8 cellular contexts compared by ENCODE assay signal in the genomic region with DNA sequence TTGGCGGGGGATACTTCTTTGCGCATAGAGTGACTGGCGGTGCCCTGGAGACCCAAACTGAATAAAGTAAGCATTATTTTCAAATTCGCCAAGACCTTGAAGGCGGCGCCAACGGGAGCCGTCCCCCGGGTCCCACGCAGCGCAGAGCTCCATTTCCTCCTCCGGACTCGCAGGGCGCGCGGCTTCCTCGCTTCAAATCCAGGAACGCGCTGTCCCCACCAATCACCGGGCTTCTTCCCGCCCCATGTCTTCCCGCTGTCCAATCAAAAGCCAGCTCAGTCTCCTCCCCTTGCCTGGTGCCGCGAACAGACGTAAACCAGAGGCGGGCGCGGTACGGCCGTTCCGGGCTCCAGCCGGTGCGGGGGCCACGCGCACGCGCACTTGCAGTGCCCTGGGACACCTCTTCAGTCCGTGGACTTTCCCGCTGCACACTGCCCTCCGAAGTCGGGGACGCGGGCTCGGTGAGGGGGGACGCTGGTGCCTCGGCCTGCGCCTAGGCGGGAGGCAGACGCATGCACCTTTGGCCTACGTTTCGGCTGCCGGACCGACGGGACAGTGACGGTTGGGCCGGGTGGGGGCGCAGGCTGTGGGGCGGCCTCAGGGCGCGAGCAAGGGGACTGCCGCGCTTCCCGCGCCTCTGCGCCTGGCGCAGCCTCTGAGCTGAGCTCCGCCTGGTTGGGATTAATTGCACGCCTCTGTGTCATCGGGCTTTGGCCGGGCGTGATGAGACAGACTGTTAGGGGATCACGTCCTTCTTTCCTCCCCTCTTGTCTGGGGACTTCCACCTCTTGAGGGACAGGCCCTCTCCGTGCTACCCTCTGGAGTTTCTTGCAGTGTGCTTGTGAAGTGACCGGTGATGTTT. TPM values are rescaled to one million over a fixed set of nuclear protein-coding genes. Genes with fewer than 3 reads are reported as not detected.
DNase-seq lines count a peak whose midpoint lies in the region; ATAC-seq, FAIRE-seq and TF ChIP-seq lines count a peak whose summit lies in the region.

A gene with protein sequence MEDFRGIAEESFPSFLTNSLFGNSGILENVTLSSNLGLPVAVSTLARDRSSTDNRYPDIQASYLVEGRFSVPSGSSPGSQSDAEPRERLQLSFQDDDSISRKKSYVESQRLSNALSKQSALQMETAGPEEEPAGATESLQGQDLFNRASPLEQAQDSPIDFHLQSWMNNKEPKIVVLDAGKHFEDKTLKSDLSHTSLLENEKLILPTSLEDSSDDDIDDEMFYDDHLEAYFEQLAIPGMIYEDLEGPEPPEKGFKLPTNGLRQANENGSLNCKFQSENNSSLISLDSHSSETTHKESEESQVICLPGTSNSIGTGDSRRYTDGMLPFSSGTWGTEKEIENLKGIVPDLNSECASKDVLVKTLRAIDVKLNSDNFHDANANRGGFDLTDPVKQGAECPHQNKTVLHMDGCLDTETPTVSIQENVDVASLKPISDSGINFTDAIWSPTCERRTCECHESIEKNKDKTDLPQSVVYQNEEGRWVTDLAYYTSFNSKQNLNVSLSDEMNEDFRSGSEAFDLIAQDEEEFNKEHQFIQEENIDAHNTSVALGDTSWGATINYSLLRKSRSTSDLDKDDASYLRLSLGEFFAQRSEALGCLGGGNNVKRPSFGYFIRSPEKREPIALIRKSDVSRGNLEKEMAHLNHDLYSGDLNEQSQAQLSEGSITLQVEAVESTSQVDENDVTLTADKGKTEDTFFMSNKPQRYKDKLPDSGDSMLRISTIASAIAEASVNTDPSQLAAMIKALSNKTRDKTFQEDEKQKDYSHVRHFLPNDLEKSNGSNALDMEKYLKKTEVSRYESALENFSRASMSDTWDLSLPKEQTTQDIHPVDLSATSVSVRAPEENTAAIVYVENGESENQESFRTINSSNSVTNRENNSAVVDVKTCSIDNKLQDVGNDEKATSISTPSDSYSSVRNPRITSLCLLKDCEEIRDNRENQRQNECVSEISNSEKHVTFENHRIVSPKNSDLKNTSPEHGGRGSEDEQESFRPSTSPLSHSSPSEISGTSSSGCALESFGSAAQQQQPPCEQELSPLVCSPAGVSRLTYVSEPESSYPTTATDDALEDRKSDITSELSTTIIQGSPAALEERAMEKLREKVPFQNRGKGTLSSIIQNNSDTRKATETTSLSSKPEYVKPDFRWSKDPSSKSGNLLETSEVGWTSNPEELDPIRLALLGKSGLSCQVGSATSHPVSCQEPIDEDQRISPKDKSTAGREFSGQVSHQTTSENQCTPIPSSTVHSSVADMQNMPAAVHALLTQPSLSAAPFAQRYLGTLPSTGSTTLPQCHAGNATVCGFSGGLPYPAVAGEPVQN (N-terminal part only) (plus strand): TSS at position 386 of the 862 bp plus-strand sequence. CDS start 8,063 bp downstream, outside the sequence.

- under 1% methylated on average over 74 of the region's 74 CpGs for WGBS in right cardiac atrium

- no peak for TF ChIP-seq CTCF in astrocyte (IDR thresholded peaks at IDR 0.05; ENCODE audit: insufficient read depth, low read depth, low read length)
- TF ChIP-seq CTCF in vagina (IDR thresholded peaks at IDR 0.05), result no peak

- ATAC-seq in GM18502 (IDR thresholded peaks at IDR 0.05; ENCODE audit: poor library complexity, unreplicated experiment), result peak; percentile 87
- peak; percentile 93 for ATAC-seq in HG02970 (IDR thresholded peaks at IDR 0.05; ENCODE audit: low FRiP score, unreplicated experiment)
- peak; percentile 100 for ATAC-seq in right cardiac atrium

- peak within 1 kb of the TSS; percentile 94 for H3K9ac ChIP-seq in astrocyte (ENCODE audit: low read length)

- TF ChIP-seq POLR2A in vagina (IDR thresholded peaks at IDR 0.05), result peak in 1 of 2 donors; percentile 11

- H3K27me3 ChIP-seq in astrocyte (ENCODE audit: insufficient read depth, low read length) (no peaks in the 10 kb centered on the region), right cardiac atrium (ENCODE audit: control insufficient read depth, insufficient read depth) (no peaks in the 10 kb centered on the region), vagina (no peaks in the 10 kb centered on the region)

- peak within 1 kb of the TSS; percentile 91 for H3K27ac Mint-ChIP-seq in T-helper 2 cell treated with Interferon-gamma antibody and Interleukin-4, amounts not matched to agents 5 μg/mL and 100 μg/mL, for 36 hours
- H3K27ac Mint-ChIP-seq in astrocyte (ENCODE audit: unreplicated experiment), result peak within 1 kb of the TSS; percentile 82

- H3K9me3 Mint-ChIP-seq in T-helper 2 cell treated with Interferon-gamma antibody and Interleukin-4, amounts not matched to agents 5 μg/mL and 100 μg/mL, for 36 hours, result no peaks in the 10 kb centered on the region
- H3K9me3 Mint-ChIP-seq in astrocyte (ENCODE audit: unreplicated experiment), result no peaks in the 10 kb centered on the region

- peaks cover 29% of the 10 kb centered on the region for H4K20me1 ChIP-seq in astrocyte (ENCODE audit: insufficient read depth, low read length)

- DNase-seq in NCI-H1930 (lab: John Stamatoyannopoulos, UW), result peak; percentile 88 to 90
- peak; percentile 98 for DNase-seq in T-helper 2 cell treated with Interferon-gamma antibody and Interleukin-4, amounts not matched to agents 5 μg/mL and 100 μg/mL, for 36 hours (ENCODE audit: low spot score)
- peak; percentile 97 for DNase-seq in astrocyte (ENCODE audit: low read depth)
- DNase-seq in right cardiac atrium, result peak; percentile 98
- peak; percentile 99 for DNase-seq in putamen (ENCODE audit: low spot score)
- peak; percentile 98 to 99 for DNase-seq in vagina (ENCODE audit: extremely low spot score in 2 of 2)

- peaks cover 15% of the 10 kb centered on the region for H3K36me3 Mint-ChIP-seq in T-helper 2 cell treated with Interferon-gamma antibody and Interleukin-4, amounts not matched to agents 5 μg/mL and 100 μg/mL, for 36 hours (ENCODE audit: low read depth)
- peaks cover 3% of the 10 kb centered on the region for H3K36me3 Mint-ChIP-seq in astrocyte (ENCODE audit: low read depth, unreplicated experiment)

- H3K9me3 ChIP-seq in astrocyte (ENCODE audit: insufficient read depth, low read depth, low read length) (no peaks in the 10 kb centered on the region), right cardiac atrium (ENCODE audit: control insufficient read depth, low read length) (no peaks in the 10 kb centered on the region), vagina (no peaks in the 10 kb centered on the region)

- H2AFZ ChIP-seq in astrocyte (ENCODE audit: low read depth, low read length), result peak within 1 kb of the TSS; percentile 94

- peak; percentile 32 for FAIRE-seq in astrocyte (lab: Jason Lieb, UNC)

- H3K4me1 ChIP-seq in astrocyte (ENCODE audit: insufficient read depth, low read length) (peaks cover 14% of the 10 kb centered on the region), right cardiac atrium (ENCODE audit: control insufficient read depth, insufficient read depth, low read length) (peaks cover 5% of the 10 kb centered on the region), vagina (peaks cover 21% of the 10 kb centered on the region)

- H3K4me3 Mint-ChIP-seq in T-helper 2 cell treated with Interferon-gamma antibody and Interleukin-4, amounts not matched to agents 5 μg/mL and 100 μg/mL, for 36 hours, result peak within 1 kb of the TSS; percentile 98
- H3K4me3 Mint-ChIP-seq in astrocyte (ENCODE audit: unreplicated experiment), result peak within 1 kb of the TSS; percentile 95

- H3K27ac ChIP-seq in astrocyte (ENCODE audit: low read depth, low read length) (peak within 1 kb of the TSS; percentile 90), right cardiac atrium (ENCODE audit: low read length) (peak within 1 kb of the TSS; percentile 39), vagina (peak within 1 kb of the TSS; percentile 84)

- intact Hi-C loops in right cardiac atrium (cut with DNase I) (no loop called here), vagina (cut with DNase I) (no loop called here)

- no peaks in the 10 kb centered on the region for H3K27me3 Mint-ChIP-seq in T-helper 2 cell treated with Interferon-gamma antibody and Interleukin-4, amounts not matched to agents 5 μg/mL and 100 μg/mL, for 36 hours (ENCODE audit: low read depth)
- H3K27me3 Mint-ChIP-seq in astrocyte (ENCODE audit: low read depth, unreplicated experiment), result no peaks in the 10 kb centered on the region

- peaks cover 49% of the 10 kb centered on the region for H3K79me2 ChIP-seq in astrocyte (ENCODE audit: insufficient read depth, low read length)

- peak within 1 kb of the TSS; percentile 99 for H3K4me2 ChIP-seq in astrocyte (ENCODE audit: low read length)

- H3K36me3 ChIP-seq in astrocyte (ENCODE audit: insufficient read depth, low read length), result peaks cover 3% of the 10 kb centered on the region
- H3K36me3 ChIP-seq in vagina, result no peaks in the 10 kb centered on the region

- H3K4me3 ChIP-seq in astrocyte (ENCODE audit: insufficient read depth, low read depth, low read length), result peak within 1 kb of the TSS; percentile 95
- peak within 1 kb of the TSS; percentile 64 for H3K4me3 ChIP-seq in right cardiac atrium (ENCODE audit: low read length)
- peak within 1 kb of the TSS; percentile 74 to 90 for H3K4me3 ChIP-seq in vagina

- H3K4me1 Mint-ChIP-seq in T-helper 2 cell treated with Interferon-gamma antibody and Interleukin-4, amounts not matched to agents 5 μg/mL and 100 μg/mL, for 36 hours (ENCODE audit: low read depth), result peaks cover 26% of the 10 kb centered on the region
- H3K4me1 Mint-ChIP-seq in astrocyte (ENCODE audit: low read depth, unreplicated experiment), result peaks cover 15% of the 10 kb centered on the region

RNA-seq across cellular contexts. Expression of the gene that starts here (rescaled TPM):
- total RNA-seq in astrocyte (12.6 and 13.9 TPM in 2 replicates), right cardiac atrium (10 to 100 TPM; 26.7 to 33.5 (median 30.4) TPM), vagina (17.9 TPM)
- polyA plus RNA-seq in right cardiac atrium, result 8.2 TPM

Comparison
In these comparisons a context has a peak if more than half of its experiments do, and no peak if none do; other contexts are left out.
1. Peak in every context shown above with its lines: DNase-seq, ATAC-seq, H3K4me3 ChIP-seq and H3K27ac ChIP-seq.
2. H3K27ac ChIP-seq: peak in every context shown above with its lines; median percentile 90 in astrocyte; 84 in vagina; 39 in right cardiac atrium.